ENCODE assay signal across 26 cellular contexts in genomic region chr21:36800734-36801133, GRCh38.
"Had no signal": no experiment of that assay in that cellular context is flagged by ENCODE, and none has a peak within 500 bp of the region (broad histone marks: within the 10 kb centered on the region; RNA-seq: fewer than 3 reads in every experiment).

No MANE protein-coding gene starts in this region.

- H3K36me3 ChIP-seq: colonic mucosa, esophagus squamous epithelium, gastrocnemius medialis, heart left ventricle, heart right ventricle had no signal

- H3K27ac ChIP-seq: colonic mucosa, coronary artery, dorsolateral prefrontal cortex, epithelial cell of prostate, esophagus muscularis mucosa, foreskin keratinocyte, gastrocnemius medialis, gastroesophageal sphincter, heart left ventricle, heart right ventricle had no signal

- H3K4me1 ChIP-seq: colonic mucosa, esophagus muscularis mucosa, foreskin keratinocyte, gastrocnemius medialis, gastroesophageal sphincter, heart left ventricle, heart right ventricle had no signal

- DNase-seq: colonic mucosa; cortex of kidney; dermis blood vessel endothelial cell; dorsolateral prefrontal cortex; effector CD4-positive, alpha-beta T cell; effector CD8-positive, alpha-beta T cell; effector memory CD4-positive, alpha-beta T cell; effector memory CD8-positive, alpha-beta T cell; endodermal cell; erythroblast; esophagus squamous epithelium; foreskin keratinocyte; foreskin melanocyte; gastrocnemius medialis; glutamatergic neuron; head of caudate nucleus; heart left ventricle; heart right ventricle had no signal

- FAIRE-seq: colon, endometrium, frontal cortex had no signal

- H3K27me3 ChIP-seq: colonic mucosa, dorsolateral prefrontal cortex, esophagus muscularis mucosa, esophagus squamous epithelium, gastrocnemius medialis, gastroesophageal sphincter, heart left ventricle, heart right ventricle had no signal

- H3K9me3 ChIP-seq: colonic mucosa, gastrocnemius medialis had no signal

- ATAC-seq: effector memory CD8-positive, alpha-beta T cell; esophagus mucosa; foreskin keratinocyte; gastrocnemius medialis; gastroesophageal sphincter; heart left ventricle; heart right ventricle had no signal

- H3K4me3 ChIP-seq: colonic mucosa, coronary artery, dorsolateral prefrontal cortex, esophagus muscularis mucosa, esophagus squamous epithelium, gastrocnemius medialis, gastroesophageal sphincter, heart left ventricle, heart right ventricle had no signal
